In the genomic region with DNA sequence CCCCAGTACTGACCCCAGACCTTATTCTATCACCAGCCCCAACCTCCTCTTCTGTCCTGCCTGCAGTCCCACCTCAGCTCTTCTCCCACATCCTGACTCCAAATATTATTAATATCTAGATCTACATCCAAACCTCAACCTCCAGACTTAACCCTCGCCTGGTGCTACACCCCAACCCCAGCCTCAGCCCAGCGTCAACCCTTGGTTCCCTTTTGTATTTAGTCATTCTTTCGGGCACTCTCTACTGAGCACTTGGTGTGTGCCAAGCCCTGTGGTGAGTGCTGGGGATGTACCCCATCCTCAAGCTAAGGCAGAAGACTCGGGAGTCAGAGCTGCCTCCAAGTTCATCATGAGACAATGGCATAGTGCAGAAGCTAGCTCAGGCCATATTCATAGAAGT, we compare ENCODE assay signal across 1 cellular context.
TF ChIP-seq lines count a peak whose summit lies in the region.

No MANE protein-coding gene starts in this region.

TF ChIP-seq in H1, 55 proteins besides CTCF, POLR2A, EP300 and RAD21:
- TF ChIP-seq, protein P1, sequence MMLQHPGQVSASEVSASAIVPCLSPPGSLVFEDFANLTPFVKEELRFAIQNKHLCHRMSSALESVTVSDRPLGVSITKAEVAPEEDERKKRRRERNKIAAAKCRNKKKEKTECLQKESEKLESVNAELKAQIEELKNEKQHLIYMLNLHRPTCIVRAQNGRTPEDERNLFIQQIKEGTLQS (IDR thresholded peaks at IDR 0.05; ENCODE audit: insufficient read depth, low read depth, low read length) = no peak
- TF ChIP-seq HDAC2 (IDR thresholded peaks at IDR 0.05; ENCODE audit: borderline replicate concordance in 1 of 2, low read depth in 2 of 2, low read length in 2 of 2) (no peak), BRCA1 (IDR thresholded peaks at IDR 0.05; ENCODE audit: low read depth, low read length) (no peak), CBX8 (IDR thresholded peaks at IDR 0.05; ENCODE audit: borderline replicate concordance, low read depth, low read length) (no peak), MAFK (IDR thresholded peaks at IDR 0.05; ENCODE audit: low read depth, low read length) (no peak)
TF ChIP-seq in H1: peak in this region for 0.
